In the genomic region with DNA sequence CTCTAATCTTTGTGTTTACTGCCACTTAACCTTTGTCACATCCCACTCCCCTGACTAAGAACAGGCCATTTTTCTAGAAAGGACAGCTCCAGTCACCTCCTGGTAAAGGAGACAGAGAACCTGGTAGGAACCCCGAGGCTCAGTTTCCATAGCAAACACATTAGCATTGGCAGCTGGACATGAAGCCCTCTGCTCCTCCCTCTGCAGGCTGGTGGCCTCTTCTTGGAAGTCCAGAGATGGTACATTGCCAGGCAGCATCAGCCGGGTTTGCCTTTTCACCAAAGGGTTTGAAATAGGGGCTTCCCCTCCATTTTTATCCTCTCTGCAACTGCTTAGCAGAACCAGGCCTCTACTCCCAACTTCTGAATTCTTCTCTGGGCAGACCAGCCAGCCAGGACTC, we compare ENCODE assay signal across 25 cellular contexts.
DNase-seq lines count a peak whose midpoint lies in the region; ATAC-seq and TF ChIP-seq lines count a peak whose summit lies in the region.
"Had no signal": no experiment of that assay in that cellular context is flagged by ENCODE, and none has a peak within 500 bp of the region (broad histone marks: within the 10 kb centered on the region; RNA-seq: fewer than 3 reads in every experiment).

No MANE protein-coding gene starts in this region.

- intact Hi-C loops in esophagus muscularis mucosa (cut with DNase I) = no loop called here
- intact Hi-C loops in activated CD8-positive, alpha-beta T cell treated with anti-CD3 and anti-CD28 coated beads for 36 hours (cut with micrococcal nuclease) = no loop called here

- TF ChIP-seq CTCF in esophagus muscularis mucosa (IDR thresholded peaks at IDR 0.05) = no peak
- TF ChIP-seq CTCF in activated CD8-positive, alpha-beta T cell treated with anti-CD3 and anti-CD28 coated beads for 36 hours (IDR thresholded peaks at IDR 0.05) = no peak

- H3K9ac ChIP-seq in BLaER1 = peak overlapping the region; percentile 73

- H3K27ac ChIP-seq in BLaER1 (peak overlapping the region; percentile 85), esophagus muscularis mucosa (replicated peaks in 1 of 4) (no peak overlapping the region)
- H3K27ac ChIP-seq: A549, SJSA1 had no signal

- no peak overlapping the region for H3K27ac Mint-ChIP-seq in activated CD8-positive, alpha-beta T cell treated with anti-CD3 and anti-CD28 coated beads for 36 hours
- H3K27ac Mint-ChIP-seq: CD8-positive, alpha-beta memory T cell; GM23338 had no signal

- peak overlapping the region; percentile 86 for H3K4me2 ChIP-seq in BLaER1
- H3K4me2 ChIP-seq: A549, GM23338 had no signal

- POLR2A ChIA-PET in activated CD8-positive, alpha-beta T cell treated with anti-CD3 and anti-CD28 coated beads for 36 hours (lab: Charles Lee) = no interaction called here

- 86% methylated on average over 2 of the region's 2 CpGs for WGBS in esophagus muscularis mucosa

- no peaks in the 10 kb centered on the region for H3K9me3 Mint-ChIP-seq in activated CD8-positive, alpha-beta T cell treated with anti-CD3 and anti-CD28 coated beads for 36 hours
- H3K9me3 Mint-ChIP-seq: GM23338 had no signal

- no peak for TF ChIP-seq EP300 in esophagus muscularis mucosa (IDR thresholded peaks at IDR 0.05)

- no peak for TF ChIP-seq POLR2A in esophagus muscularis mucosa (IDR thresholded peaks at IDR 0.05; ENCODE audit: low read depth)

- 0 out of 2 replicates have a peak overlapping the region, but pooled peaks have one; percentile 48 for H3K4me3 ChIP-seq in BLaER1
- no peak overlapping the region for H3K4me3 ChIP-seq in esophagus muscularis mucosa
- H3K4me3 ChIP-seq: A549, GM23338, HAP-1, SJSA1 had no signal

- no peaks in the 10 kb centered on the region for H3K27me3 ChIP-seq in BLaER1
- H3K27me3 ChIP-seq in esophagus muscularis mucosa = no peaks in the 10 kb centered on the region
- H3K27me3 ChIP-seq: SJSA1 had no signal

- peak; percentile 14 for ATAC-seq in GM18868 (IDR thresholded peaks at IDR 0.05; ENCODE audit: unreplicated experiment)
- no peak for ATAC-seq in activated CD8-positive, alpha-beta T cell treated with anti-CD3 and anti-CD28 coated beads for 36 hours
- ATAC-seq: A549, GM23338 had no signal

- H3K4me1 ChIP-seq in BLaER1 (peaks cover 51% of the 10 kb centered on the region), esophagus muscularis mucosa (peaks cover 13 to 17% (median 16%) of the 10 kb centered on the region in 4 donors)
- H3K4me1 ChIP-seq: A549, HAP-1, SJSA1 had no signal

- no peaks in the 10 kb centered on the region for H3K36me3 Mint-ChIP-seq in activated CD8-positive, alpha-beta T cell treated with anti-CD3 and anti-CD28 coated beads for 36 hours (ENCODE audit: low read depth)
- H3K36me3 Mint-ChIP-seq: CD8-positive, alpha-beta memory T cell had no signal

- H4K20me1 ChIP-seq in BLaER1 = no peaks in the 10 kb centered on the region

- H3K27me3 Mint-ChIP-seq in activated CD8-positive, alpha-beta T cell treated with anti-CD3 and anti-CD28 coated beads for 36 hours = peaks cover 3% of the 10 kb centered on the region
- H3K27me3 Mint-ChIP-seq: CD8-positive, alpha-beta memory T cell had no signal

- H3K9me3 ChIP-seq in BLaER1 = no peaks in the 10 kb centered on the region
- H3K9me3 ChIP-seq in esophagus muscularis mucosa = no peaks in the 10 kb centered on the region
- H3K9me3 ChIP-seq: A549, HAP-1, SJSA1 had no signal

- H3K36me3 ChIP-seq in BLaER1 (no peaks in the 10 kb centered on the region), esophagus muscularis mucosa (no peaks in the 10 kb centered on the region)
- H3K36me3 ChIP-seq: HAP-1, SJSA1 had no signal

- no peak overlapping the region for H3K4me3 Mint-ChIP-seq in activated CD8-positive, alpha-beta T cell treated with anti-CD3 and anti-CD28 coated beads for 36 hours
- H3K4me3 Mint-ChIP-seq: CD8-positive, alpha-beta memory T cell; GM23338 had no signal

- peaks cover 4% of the 10 kb centered on the region for H3K4me1 Mint-ChIP-seq in activated CD8-positive, alpha-beta T cell treated with anti-CD3 and anti-CD28 coated beads for 36 hours (ENCODE audit: low read depth)
- H3K4me1 Mint-ChIP-seq: CD8-positive, alpha-beta memory T cell; GM23338 had no signal

- DNase-seq in esophagus muscularis mucosa (ENCODE audit: extremely low spot score) (peak; percentile 72), pons (ENCODE audit: low spot score) (peak; percentile 28), NCI-H2196 treated with DMSO at 0.1 percent for 48 hours (lab: John Stamatoyannopoulos, UW; ENCODE audit: unreplicated experiment) (no peak)
- DNase-seq in activated CD8-positive, alpha-beta memory T cell treated with anti-CD3 and anti-CD28 coated beads, Interleukin-2, amount 50 U/mL, for 4 hours = no peak
- no peak for DNase-seq in activated CD8-positive, alpha-beta T cell treated with anti-CD3 and anti-CD28 coated beads for 36 hours
- DNase-seq: AML-193; CD8-positive, alpha-beta memory T cell; DMS153; DND-41; NCI-H1048; NCI-H1436; NCI-H187; NCI-H2081 treated with DMSO at 0.1 percent for 48 hours; NCI-H2171; NCI-H345; NCI-H510A treated with DMSO at 0.1 percent for 48 hours; NCI-H748 treated with DMSO at 0.1 percent for 48 hours; Right ventricle myocardium superior; RPMI8226 had no signal

- CTCF ChIA-PET in activated CD8-positive, alpha-beta T cell treated with anti-CD3 and anti-CD28 coated beads for 36 hours (lab: Charles Lee) = no interaction called here

Comparison
In these comparisons a context has a peak if more than half of its experiments do, and no peak if none do; other contexts are left out.
1. DNase-seq: peak in esophagus muscularis mucosa (single experiment) and pons (single experiment); none in activated CD8-positive, alpha-beta memory T cell treated with anti-CD3 and anti-CD28 coated beads, Interleukin-2, amount 50 U/mL, for 4 hours (single experiment), activated CD8-positive, alpha-beta T cell treated with anti-CD3 and anti-CD28 coated beads for 36 hours (single experiment) and NCI-H2196 treated with DMSO at 0.1 percent for 48 hours (single experiment).